In the genomic region with DNA sequence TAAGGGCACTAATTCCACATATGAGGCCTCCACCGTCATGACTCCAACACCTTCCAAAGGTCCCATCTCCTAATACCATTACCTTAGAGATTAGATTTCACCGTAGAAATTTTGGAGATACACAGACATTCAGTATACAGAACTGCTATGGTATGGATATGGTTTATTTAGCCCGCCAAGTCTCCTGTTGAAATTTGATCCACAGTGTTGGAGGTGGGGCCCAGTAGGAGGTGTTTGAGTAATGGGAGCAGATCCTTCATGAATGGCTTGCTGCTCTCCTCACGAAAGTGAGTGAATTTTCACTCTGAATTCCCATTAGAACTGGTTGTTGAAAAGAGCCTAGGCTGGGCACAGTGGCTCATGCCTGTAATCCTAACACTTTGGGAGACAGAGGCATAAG, we compare ENCODE assay signal across 32 cellular contexts. TPM values are rescaled to one million over a fixed set of nuclear protein-coding genes. Genes with fewer than 3 reads are reported as not detected.
"Had no signal": no experiment of that assay in that cellular context is flagged by ENCODE, and none has a peak within 500 bp of the region (broad histone marks: within the 10 kb centered on the region; RNA-seq: fewer than 3 reads in every experiment).

No MANE protein-coding gene starts in this region.

- H3K27ac ChIP-seq: body of pancreas, esophagus muscularis mucosa, foreskin keratinocyte, gastrocnemius medialis, heart left ventricle, VCaP had no signal

- H3K4me1 Mint-ChIP-seq: activated CD4-positive, alpha-beta memory T cell treated with anti-CD3 and anti-CD28 coated beads, Interleukin-2, amount 10 ng/mL, durations not matched to agents 7 days and 5 days; activated CD4-positive, alpha-beta T cell treated with anti-CD3 and anti-CD28 coated beads, Interleukin-2, amount 10 ng/mL, durations not matched to agents 7 days and 5 days; activated T-helper 17 cell treated with anti-CD3 and anti-CD28 coated beads, Interleukin-2, amount 50 U/mL, for 72 hours had no signal

- H3K36me3 Mint-ChIP-seq: activated naive CD8-positive, alpha-beta T cell had no signal

- H3K27me3 Mint-ChIP-seq: activated CD4-positive, alpha-beta memory T cell treated with anti-CD3 and anti-CD28 coated beads, Interleukin-2, amount 10 ng/mL, durations not matched to agents 7 days and 5 days; activated CD4-positive, alpha-beta T cell treated with anti-CD3 and anti-CD28 coated beads, Interleukin-2, amount 10 ng/mL, durations not matched to agents 7 days and 5 days; activated naive CD8-positive, alpha-beta T cell; activated T-cell treated with anti-CD3 and anti-CD28 coated beads, Interleukin-2, amount 50 U/mL, for 24 hours; effector memory CD8-positive, alpha-beta T cell had no signal

- H3K27ac Mint-ChIP-seq: activated CD4-positive, alpha-beta memory T cell treated with anti-CD3 and anti-CD28 coated beads, Interleukin-2, amount 10 ng/mL, durations not matched to agents 7 days and 5 days; activated CD4-positive, alpha-beta T cell treated with anti-CD3 and anti-CD28 coated beads, Interleukin-2, amount 10 ng/mL, durations not matched to agents 7 days and 5 days; activated naive CD8-positive, alpha-beta T cell; activated T-cell treated with anti-CD3 and anti-CD28 coated beads, Interleukin-2, amount 50 U/mL, for 24 hours; activated T-helper 17 cell treated with anti-CD3 and anti-CD28 coated beads, Interleukin-2, amount 50 U/mL, for 72 hours; effector memory CD8-positive, alpha-beta T cell; WTC11 had no signal

- H3K27me3 ChIP-seq: body of pancreas, esophagus muscularis mucosa, foreskin keratinocyte, gastrocnemius medialis, heart left ventricle had no signal

- H3K4me3 Mint-ChIP-seq: activated CD4-positive, alpha-beta memory T cell treated with anti-CD3 and anti-CD28 coated beads, Interleukin-2, amount 10 ng/mL, durations not matched to agents 7 days and 5 days; activated CD4-positive, alpha-beta T cell treated with anti-CD3 and anti-CD28 coated beads, Interleukin-2, amount 10 ng/mL, durations not matched to agents 7 days and 5 days; activated naive CD8-positive, alpha-beta T cell; activated T-cell treated with anti-CD3 and anti-CD28 coated beads, Interleukin-2, amount 50 U/mL, for 24 hours; activated T-helper 17 cell treated with anti-CD3 and anti-CD28 coated beads, Interleukin-2, amount 50 U/mL, for 72 hours; effector memory CD8-positive, alpha-beta T cell; WTC11 had no signal

- ATAC-seq: activated T-helper 17 cell treated with anti-CD3 and anti-CD28 coated beads, Interleukin-2, amount 50 U/mL, for 72 hours; body of pancreas; effector memory CD8-positive, alpha-beta T cell; foreskin keratinocyte; gastrocnemius medialis; heart left ventricle; WTC11 had no signal

- H3K9me3 Mint-ChIP-seq: activated CD4-positive, alpha-beta memory T cell treated with anti-CD3 and anti-CD28 coated beads, Interleukin-2, amount 10 ng/mL, durations not matched to agents 7 days and 5 days; activated CD4-positive, alpha-beta T cell treated with anti-CD3 and anti-CD28 coated beads, Interleukin-2, amount 10 ng/mL, durations not matched to agents 7 days and 5 days; activated T-cell treated with anti-CD3 and anti-CD28 coated beads, Interleukin-2, amount 50 U/mL, for 24 hours; activated T-helper 17 cell treated with anti-CD3 and anti-CD28 coated beads, Interleukin-2, amount 50 U/mL, for 72 hours; effector memory CD8-positive, alpha-beta T cell had no signal

- H3K4me1 ChIP-seq: esophagus muscularis mucosa, foreskin keratinocyte, gastrocnemius medialis, heart left ventricle had no signal

- DNase-seq: activated CD4-positive, alpha-beta memory T cell treated with anti-CD3 and anti-CD28 coated beads, Interleukin-2, amount 10 ng/mL, durations not matched to agents 7 days and 5 days; activated CD4-positive, alpha-beta T cell treated with anti-CD3 and anti-CD28 coated beads for 1 hour; activated CD4-positive, alpha-beta T cell treated with anti-CD3 and anti-CD28 coated beads for 4 hours; activated CD4-positive, alpha-beta T cell treated with anti-CD3 and anti-CD28 coated beads, Interleukin-2, amount 10 ng/mL, durations not matched to agents 7 days and 5 days; activated CD4-positive, alpha-beta T cell treated with anti-CD3 and anti-CD28 coated beads, Interleukin-2, amount 50 U/mL, for 4 hours; activated CD8-positive, alpha-beta memory T cell treated with anti-CD3 and anti-CD28 coated beads, Interleukin-2, amount 50 U/mL, for 48 hours; activated effector memory CD4-positive, alpha-beta T cell treated with Interleukin-2 at 50 U/mL for 16 hours; activated gamma-delta T cell treated with Interleukin-2 at 50 U/mL for 16 hours; activated naive CD4-positive, alpha-beta T cell treated with anti-CD3 and anti-CD28 coated beads, Interleukin-2, amount 50 U/mL, for 16 hours; activated naive CD4-positive, alpha-beta T cell treated with Interleukin-2 at 50 U/mL for 16 hours; activated T-cell treated with anti-CD3 and anti-CD28 coated beads for 4 hours; activated T-cell treated with anti-CD3 and anti-CD28 coated beads, Interleukin-2, amount 50 U/mL, for 24 hours; amniotic stem cell; anterior cingulate cortex; body of pancreas; caudate nucleus; cortex of kidney; dermis blood vessel endothelial cell; effector CD4-positive, alpha-beta T cell; effector memory CD8-positive, alpha-beta T cell; erythroblast; foreskin keratinocyte; gastrocnemius medialis; glutamatergic neuron; heart left ventricle; hypothalamus had no signal

- H3K36me3 ChIP-seq: esophagus muscularis mucosa, gastrocnemius medialis, heart left ventricle had no signal

- H3K4me3 ChIP-seq: body of pancreas, esophagus muscularis mucosa, gastrocnemius medialis, heart left ventricle had no signal

RNA-seq across cellular contexts. Expression of gene MKRN3, which starts 7.4 kb away (rescaled TPM):
- total RNA-seq: chondrocyte, WTC11 had no signal
